ENCODE assay signal across 1 cellular context in genomic region chr7:150322833-150323681, GRCh38.
TF ChIP-seq lines count a peak whose summit lies in the region.

Gene ACTR3C (minus strand): TSS chr7:150323545. CDS start chr7:150295296, 28,249 bp downstream.
Gene LRRC61 (plus strand): TSS chr7:150323355. CDS start chr7:150336862, 13,507 bp downstream.

TF ChIP-seq in HepG2, 621 proteins besides CTCF, POLR2A, EP300 and RAD21 (continued from another document and continues in another):
- TF ChIP-seq ZNF704 (CRISPR knock-in tag; IDR thresholded peaks at IDR 0.05; ENCODE audit: borderline replicate concordance) (peak; percentile 86; the same call in 1 of the 2 replicates), ARHGAP35 (CRISPR knock-in tag; IDR thresholded peaks at IDR 0.05; ENCODE audit: borderline replicate concordance) (no peak; the same call in 1 of the 2 replicates), AKNA (CRISPR knock-in tag; IDR thresholded peaks at IDR 0.05; ENCODE audit: borderline replicate concordance) (no peak; the same call in 1 of the 2 replicates), ATAD3A (CRISPR knock-in tag; IDR thresholded peaks at IDR 0.05) (0 out of 2 replicates have a peak, but pooled peaks have one; percentile 84), NFRKB (IDR thresholded peaks at IDR 0.05) (no peak), ZNF513 (CRISPR knock-in tag; conservative IDR thresholded peaks at IDR 0.05) (no peak; the same call in 1 of the 2 replicates), ZNF326 (CRISPR knock-in tag; IDR thresholded peaks at IDR 0.05; ENCODE audit: borderline replicate concordance) (no peak), ZNF496 (CRISPR knock-in tag; IDR thresholded peaks at IDR 0.05; ENCODE audit: insufficient replicate concordance) (no peak), SMAD3 (CRISPR knock-in tag; IDR thresholded peaks at IDR 0.05) (peak; percentile 72; the same call in 1 of the 2 replicates), ZNF530 (CRISPR knock-in tag; IDR thresholded peaks at IDR 0.05; ENCODE audit: low read depth) (no peak), ZNF335 (CRISPR knock-in tag; IDR thresholded peaks at IDR 0.05) (no peak), ZFP82 (CRISPR knock-in tag; IDR thresholded peaks at IDR 0.05; ENCODE audit: borderline replicate concordance) (peak; percentile 96), BRF2 (CRISPR knock-in tag; IDR thresholded peaks at IDR 0.05) (peak; percentile 88; the same call in 1 of the 2 replicates), FOXJ3 (CRISPR knock-in tag; IDR thresholded peaks at IDR 0.05; ENCODE audit: borderline replicate concordance) (no peak; the same call in 1 of the 2 replicates), DPF2 (CRISPR knock-in tag; IDR thresholded peaks at IDR 0.05; ENCODE audit: borderline replicate concordance, low read depth) (0 out of 2 replicates have a peak, but pooled peaks have one; percentile 23), PITX1 (CRISPR knock-in tag; IDR thresholded peaks at IDR 0.05) (peak; percentile 67), SP5 (CRISPR knock-in tag; IDR thresholded peaks at IDR 0.05; ENCODE audit: borderline replicate concordance, low read depth) (0 out of 2 replicates have a peak, but pooled peaks have one; percentile 41), ZNF331 (CRISPR knock-in tag; IDR thresholded peaks at IDR 0.05) (peak; percentile 62; the same call in 1 of the 2 replicates), ZBTB44 (CRISPR knock-in tag; IDR thresholded peaks at IDR 0.05) (peak; percentile 31), ZNF572 (CRISPR knock-in tag; IDR thresholded peaks at IDR 0.05) (no peak), ZNF414 (CRISPR knock-in tag; IDR thresholded peaks at IDR 0.05) (peak; percentile 96), SRSF4 (IDR thresholded peaks at IDR 0.05; ENCODE audit: low read depth, low read length, poor library complexity, severe bottlenecking) (no peak), DNMT1 (CRISPR knock-in tag; IDR thresholded peaks at IDR 0.05) (peak; percentile 54; the same call in 1 of the 2 replicates), ZNF576 (CRISPR knock-in tag; IDR thresholded peaks at IDR 0.05) (peak; percentile 85; the same call in 1 of the 2 replicates), KLF12 (CRISPR knock-in tag; IDR thresholded peaks at IDR 0.05; ENCODE audit: borderline replicate concordance) (no peak; the same call in 1 of the 2 replicates), RAD51 (IDR thresholded peaks at IDR 0.05; ENCODE audit: borderline replicate concordance) (no peak), ATF2 (CRISPR knock-in tag; IDR thresholded peaks at IDR 0.05) (no peak), HNRNPUL1 (IDR thresholded peaks at IDR 0.05; ENCODE audit: low read depth, low read length) (no peak), ETS1 (CRISPR knock-in tag; IDR thresholded peaks at IDR 0.05) (no peak; the same call in 1 of the 2 replicates), ZNF251 (CRISPR knock-in tag; IDR thresholded peaks at IDR 0.05) (peak; percentile 56; the same call in 1 of the 2 replicates), ARID4A (CRISPR knock-in tag; IDR thresholded peaks at IDR 0.05; ENCODE audit: borderline replicate concordance) (peak; percentile 95), CBX1 (IDR thresholded peaks at IDR 0.05; ENCODE audit: low read depth) (peak; percentile 53), KDM4B (CRISPR knock-in tag; IDR thresholded peaks at IDR 0.05) (0 out of 2 replicates have a peak, but pooled peaks have one; percentile 22), ZNF652 (CRISPR knock-in tag; IDR thresholded peaks at IDR 0.05; ENCODE audit: borderline replicate concordance, low read depth) (0 out of 2 replicates have a peak, but pooled peaks have one; percentile 13), ZNF839 (CRISPR knock-in tag; IDR thresholded peaks at IDR 0.05; ENCODE audit: borderline replicate concordance) (peak; percentile 96; the same call in 1 of the 2 replicates)
